Comparison of ENCODE assay signal across 10 cellular contexts in genomic region chr18:51135795-51136194, GRCh38.
DNase-seq lines count a peak whose midpoint lies in the region; ATAC-seq, FAIRE-seq and TF ChIP-seq lines count a peak whose summit lies in the region.
"Had no signal": no experiment of that assay in that cellular context is flagged by ENCODE, and none has a peak within 500 bp of the region (broad histone marks: within the 10 kb centered on the region; RNA-seq: fewer than 3 reads in every experiment).

No MANE protein-coding gene starts in this region.

- peak; percentile 45 to 48 for ATAC-seq in activated CD4-positive, CD25-positive, alpha-beta regulatory T cell treated with anti-CD3 and anti-CD28 coated beads, Interleukin-2, amount 50 U/mL, for 24 hours
- ATAC-seq in GM21381 (IDR thresholded peaks at IDR 0.05; ENCODE audit: unreplicated experiment): no peak

- H3K4me3 ChIP-seq in HEK293 (ENCODE audit: low read depth, low read length) (no peak overlapping the region), astrocyte (ENCODE audit: insufficient read depth, low read depth, low read length) (no peak overlapping the region), retinal pigment epithelial cell (ENCODE audit: low read length) (no peak overlapping the region)

- H4K20me1 ChIP-seq in astrocyte (ENCODE audit: insufficient read depth, low read length): no peaks in the 10 kb centered on the region

- no peaks in the 10 kb centered on the region for H3K9me3 ChIP-seq in HEK293 (ENCODE audit: control insufficient read depth, insufficient read depth, low read depth, low read length)
- H3K9me3 ChIP-seq in astrocyte (ENCODE audit: insufficient read depth, low read depth, low read length): no peaks in the 10 kb centered on the region

- H3K4me1 ChIP-seq in HEK293 (ENCODE audit: control insufficient read depth, insufficient read depth, low read length): 0 out of 2 replicates have a peak, but pooled peaks cover 3% of the 10 kb centered on the region
- no peaks in the 10 kb centered on the region for H3K4me1 ChIP-seq in astrocyte (ENCODE audit: insufficient read depth, low read length)

- no peak overlapping the region for H3K9ac ChIP-seq in astrocyte (ENCODE audit: low read length)

- H3K4me1 Mint-ChIP-seq in astrocyte (ENCODE audit: low read depth, unreplicated experiment): peaks cover 6% of the 10 kb centered on the region
- H3K4me1 Mint-ChIP-seq: CD4-positive, alpha-beta memory T cell had no signal

- intact Hi-C loops in posterior cingulate gyrus (cut with DNase I): no loop called here

- no peaks in the 10 kb centered on the region for H3K27me3 Mint-ChIP-seq in astrocyte (ENCODE audit: low read depth, unreplicated experiment)

- TF ChIP-seq CTCF in HEK293 (tag by site-specific recombination; IDR thresholded peaks at IDR 0.05) (peak; percentile 40; the same call in 1 of the 2 replicates), astrocyte (IDR thresholded peaks at IDR 0.05; ENCODE audit: insufficient read depth, low read depth, low read length) (peak; percentile 24), retinal pigment epithelial cell (conservative IDR thresholded peaks at IDR 0.05; ENCODE audit: low read depth, low read length) (peak; percentile 47)

- FAIRE-seq in astrocyte (lab: Jason Lieb, UNC): no peak

- no peak for DNase-seq in activated CD4-positive, CD25-positive, alpha-beta regulatory T cell (lab: John Stamatoyannopoulos, UW)
- DNase-seq in astrocyte (ENCODE audit: low read depth): no peak
- no peak for DNase-seq in retinal pigment epithelial cell (ENCODE audit: low read depth)
- no peak for DNase-seq in NCI-H2196 treated with DMSO at 0.1 percent for 48 hours (lab: John Stamatoyannopoulos, UW; ENCODE audit: unreplicated experiment)
- DNase-seq in posterior cingulate gyrus: no peak
- DNase-seq: cortex of kidney had no signal

- H3K4me2 ChIP-seq in astrocyte (ENCODE audit: low read length): no peak overlapping the region

- no peak overlapping the region for H2AFZ ChIP-seq in astrocyte (ENCODE audit: low read depth, low read length)

- POLR2A ChIA-PET in HEK293 (lab: Yijun Ruan, JAX): no interaction called here

- H3K36me3 Mint-ChIP-seq in astrocyte (ENCODE audit: low read depth, unreplicated experiment): peaks cover 7% of the 10 kb centered on the region
- H3K36me3 Mint-ChIP-seq: CD4-positive, alpha-beta memory T cell had no signal

- no peaks in the 10 kb centered on the region for H3K9me3 Mint-ChIP-seq in astrocyte (ENCODE audit: unreplicated experiment)

- H3K36me3 ChIP-seq in HEK293 (ENCODE audit: control insufficient read depth in 2 of 2, insufficient read depth in 1 of 2, low read length in 2 of 2) (no peaks in the 10 kb centered on the region), astrocyte (ENCODE audit: insufficient read depth, low read length) (no peaks in the 10 kb centered on the region)

- H3K79me2 ChIP-seq in astrocyte (ENCODE audit: insufficient read depth, low read length): no peaks in the 10 kb centered on the region

- H3K27ac ChIP-seq in HEK293 (ENCODE audit: extremely low read depth, low read depth, low read length) (no peak overlapping the region), astrocyte (ENCODE audit: low read depth, low read length) (no peak overlapping the region)

- CTCF ChIA-PET in HEK293 (lab: Yijun Ruan, JAX): interaction anchor here (0.6 to 2.5 kb wide), 7 partner anchors 9 to 495 kb away, joined by 3 to 11 read pairs (median 5); no protein-coding TSS in a partner anchor

- H3K27me3 ChIP-seq in astrocyte (ENCODE audit: insufficient read depth, low read length): no peaks in the 10 kb centered on the region

- H3K4me3 Mint-ChIP-seq in astrocyte (ENCODE audit: unreplicated experiment): no peak overlapping the region
- H3K4me3 Mint-ChIP-seq: CD4-positive, alpha-beta memory T cell had no signal

- H3K27ac Mint-ChIP-seq in astrocyte (ENCODE audit: unreplicated experiment): peak overlapping the region; percentile 77

TF ChIP-seq in HEK293, 187 proteins besides CTCF, POLR2A, EP300 and RAD21:
- TF ChIP-seq ZNF155 (tag by site-specific recombination; IDR thresholded peaks at IDR 0.05): no peak
- no peak for TF ChIP-seq MZF1 (tag by site-specific recombination; IDR thresholded peaks at IDR 0.05; ENCODE audit: borderline replicate concordance)
- TF ChIP-seq ZNF626 (tag by site-specific recombination; IDR thresholded peaks at IDR 0.05): no peak
- TF ChIP-seq ZNF692 (tag by site-specific recombination; IDR thresholded peaks at IDR 0.05): no peak
- no peak for TF ChIP-seq ZNF513 (tag by site-specific recombination; IDR thresholded peaks at IDR 0.05)
- no peak for TF ChIP-seq ZNF660 (tag by site-specific recombination; IDR thresholded peaks at IDR 0.05)
- no peak for TF ChIP-seq ZNF416 (tag by site-specific recombination; IDR thresholded peaks at IDR 0.05)
- TF ChIP-seq ZNF391 (tag by site-specific recombination; IDR thresholded peaks at IDR 0.05; ENCODE audit: borderline replicate concordance, low read depth): no peak
- no peak for TF ChIP-seq ZNF37A (tag by site-specific recombination; IDR thresholded peaks at IDR 0.05)
- TF ChIP-seq ZBTB8A (tag by site-specific recombination; IDR thresholded peaks at IDR 0.05): no peak
- TF ChIP-seq KLF17 (tag by site-specific recombination; IDR thresholded peaks at IDR 0.05): no peak
